Comparison of ENCODE assay signal across 16 cellular contexts in genomic region chr6:118578617-118579016, GRCh38. TPM values are rescaled to one million over a fixed set of nuclear protein-coding genes. Genes with fewer than 3 reads are reported as not detected.
DNase-seq lines count a peak whose midpoint lies in the region; ATAC-seq and TF ChIP-seq lines count a peak whose summit lies in the region.
"Had no signal": no experiment of that assay in that cellular context is flagged by ENCODE, and none has a peak within 500 bp of the region (broad histone marks: within the 10 kb centered on the region; RNA-seq: fewer than 3 reads in every experiment).

No MANE protein-coding gene starts in this region.

- TF ChIP-seq CTCF in GM23338 (conservative IDR thresholded peaks at IDR 0.05; ENCODE audit: low read depth in 2 of 2) (no peak), hepatocyte (IDR thresholded peaks at IDR 0.05; ENCODE audit: poor library complexity) (no peak), osteoblast (IDR thresholded peaks at IDR 0.05; ENCODE audit: extremely low read depth, low read depth, low read length) (no peak)

- no peak overlapping the region for H2AFZ ChIP-seq in GM23338
- no peak overlapping the region for H2AFZ ChIP-seq in hepatocyte
- H2AFZ ChIP-seq in osteoblast (ENCODE audit: low read length): no peak overlapping the region

- H3K9me3 ChIP-seq in hepatocyte (ENCODE audit: low read depth) (no peaks in the 10 kb centered on the region), osteoblast (ENCODE audit: low read depth, low read length) (peaks cover 12% of the 10 kb centered on the region)
- H3K9me3 ChIP-seq: Caco-2 had no signal

- H3K27me3 Mint-ChIP-seq in GM23338 (ENCODE audit: insufficient read depth, low read depth, poor library complexity): peaks cover 1% of the 10 kb centered on the region
- H3K27me3 Mint-ChIP-seq: IgD-negative memory B cell had no signal

- peaks cover 39% of the 10 kb centered on the region for H3K36me3 ChIP-seq in GM23338 (ENCODE audit: insufficient read depth)
- no peaks in the 10 kb centered on the region for H3K36me3 ChIP-seq in hepatocyte (replicated peaks; ENCODE audit: insufficient read depth, low read depth)
- peaks cover 12% of the 10 kb centered on the region for H3K36me3 ChIP-seq in osteoblast (ENCODE audit: insufficient read depth, low read length)

- H3K4me1 Mint-ChIP-seq in GM23338: peaks cover 6% of the 10 kb centered on the region; the same call in 2 of the 3 replicates

- H3K4me3 Mint-ChIP-seq in GM23338: no peak overlapping the region
- H3K4me3 Mint-ChIP-seq: CD8-positive, alpha-beta memory T cell had no signal

- H3K79me2 ChIP-seq in GM23338 (replicated peaks; ENCODE audit: insufficient read depth): no peaks in the 10 kb centered on the region; the same call in 1 of the 2 replicates
- H3K79me2 ChIP-seq in hepatocyte: peaks cover 47% of the 10 kb centered on the region
- H3K79me2 ChIP-seq in osteoblast (ENCODE audit: insufficient read depth, low read length): peaks cover 68% of the 10 kb centered on the region

- H3F3A ChIP-seq in GM23338 (replicated peaks; ENCODE audit: low read depth): no peaks in the 10 kb centered on the region

- H3K27me3 ChIP-seq in GM23338 (ENCODE audit: insufficient read depth) (no peaks in the 10 kb centered on the region), hepatocyte (no peaks in the 10 kb centered on the region), osteoblast (ENCODE audit: insufficient read depth, low read length) (no peaks in the 10 kb centered on the region)
- H3K27me3 ChIP-seq: BLaER1 had no signal

- DNase-seq in DMS53 (lab: John Stamatoyannopoulos, UW): peak; percentile 9
- DNase-seq in DMS53 treated with DMSO at 0.1 percent for 48 hours (lab: John Stamatoyannopoulos, UW; ENCODE audit: unreplicated experiment): no peak
- DNase-seq in GM23338 (ENCODE audit: low spot score): peak; percentile 38
- DNase-seq in RPMI7951 (ENCODE audit: low read depth): peak; percentile 14
- DNase-seq in hepatocyte (ENCODE audit: low spot score): no peak
- no peak for DNase-seq in osteoblast (ENCODE audit: insufficient read length, low spot score, missing footprints)
- no peak for DNase-seq in NK-92 treated with Interleukin-12 subunit alpha and Interleukin-12 subunit beta, amount 100 ng/mL, for 24 hours (lab: John Stamatoyannopoulos, UW)
- DNase-seq: 8988T; AML-193; Caco-2; CD8-positive, alpha-beta memory T cell; DMS79 treated with DMSO at 0.1 percent for 48 hours; EL had no signal

- H3K9me3 Mint-ChIP-seq in GM23338: peaks cover 72% of the 10 kb centered on the region

- H3K27ac ChIP-seq in GM23338 (ENCODE audit: low read depth) (no peak overlapping the region), hepatocyte (peak overlapping the region; percentile 37), osteoblast (ENCODE audit: low read depth, low read length) (no peak overlapping the region)
- H3K27ac ChIP-seq: BLaER1 had no signal

- ATAC-seq in GM23338: no peak

- 97% methylated on average over 12 of the region's 12 CpGs for WGBS in hepatocyte (ENCODE audit: low lambda C conversion rate, missing lambda C conversion rate)

- H3K9me2 ChIP-seq in GM23338 (ENCODE audit: insufficient read depth) (no peaks in the 10 kb centered on the region), hepatocyte (replicated peaks; ENCODE audit: insufficient read depth) (no peaks in the 10 kb centered on the region)

- H3K36me3 Mint-ChIP-seq in GM23338 (ENCODE audit: low read depth): peaks cover 70% of the 10 kb centered on the region

- H3K4me3 ChIP-seq in GM23338 (no peak overlapping the region), hepatocyte (no peak overlapping the region), osteoblast (ENCODE audit: insufficient read depth, low read length) (no peak overlapping the region)
- H3K4me3 ChIP-seq: BLaER1 had no signal

- no peaks in the 10 kb centered on the region for H3K4me1 ChIP-seq in GM23338 (ENCODE audit: insufficient read depth)
- H3K4me1 ChIP-seq in hepatocyte (ENCODE audit: insufficient read depth): peaks cover 17% of the 10 kb centered on the region
- H3K4me1 ChIP-seq in osteoblast (ENCODE audit: insufficient read depth, low read length): peaks cover 21% of the 10 kb centered on the region
- H3K4me1 ChIP-seq: BLaER1, Caco-2 had no signal

- H3K27ac Mint-ChIP-seq in GM23338: no peak overlapping the region
- H3K27ac Mint-ChIP-seq: IgD-negative memory B cell had no signal

- H4K20me1 ChIP-seq in GM23338 (replicated peaks; ENCODE audit: insufficient read depth): 0 out of 2 replicates have a peak, but pooled peaks cover 4% of the 10 kb centered on the region
- peaks cover 34% of the 10 kb centered on the region for H4K20me1 ChIP-seq in hepatocyte (ENCODE audit: insufficient read depth, poor library complexity, severe bottlenecking)
- peaks cover 23% of the 10 kb centered on the region for H4K20me1 ChIP-seq in osteoblast (ENCODE audit: insufficient read depth, low read length)

- no peak overlapping the region for H3K4me2 ChIP-seq in GM23338
- H3K4me2 ChIP-seq in hepatocyte: peak overlapping the region; percentile 72
- no peak overlapping the region for H3K4me2 ChIP-seq in osteoblast (ENCODE audit: insufficient read depth, low read length)
- H3K4me2 ChIP-seq: BLaER1 had no signal

TF ChIP-seq in GM23338, 12 proteins besides CTCF, POLR2A, EP300 and RAD21:
- no peak for TF ChIP-seq EZH2 (IDR thresholded peaks at IDR 0.05; ENCODE audit: low read depth, unreplicated experiment)

RNA-seq across cellular contexts. Expression of gene PLN, which starts 30.5 kb away (rescaled TPM):
- total RNA-seq in GM23338 (2014; rRNA removed; shearing (Covaris generic)): not detected in 2 replicates
- 0.10 TPM in 1 of 2 replicates, not detected in the other for polyA plus RNA-seq in GM23338 (2016; fragmentation: Nextera tagmentation; extraction: Ambion mirVana)
- not detected in 2 replicates for total RNA-seq in RPMI7951 (2014; rRNA removed; shearing (Covaris generic))
- total RNA-seq in hepatocyte: 0.80 TPM in 1 of 2 replicates, not detected in the other
- polyA plus RNA-seq in hepatocyte: 0.40 and 0.69 TPM in 2 replicates
- total RNA-seq in osteoblast: 0.36 and 0.59 TPM in 2 replicates
- total RNA-seq: Caco-2; CD8-positive, alpha-beta memory T cell; HT-29 had no signal

Comparison
In these comparisons a context has a peak if more than half of its experiments do, and no peak if none do; other contexts are left out.
1. DNase-seq: peak in DMS53 (single experiment), GM23338 (single experiment) and RPMI7951 (single experiment); none in DMS53 treated with DMSO at 0.1 percent for 48 hours (single experiment), hepatocyte (single experiment), osteoblast (single experiment) and NK-92 treated with Interleukin-12 subunit alpha and Interleukin-12 subunit beta, amount 100 ng/mL, for 24 hours (single experiment).